In genomic region chr4:23888421-23889319, GRCh38 we compare ENCODE assay signal across 8 cellular contexts. TPM values are rescaled to one million over a fixed set of nuclear protein-coding genes. Genes with fewer than 3 reads are reported as not detected.
DNase-seq lines count a peak whose midpoint lies in the region; ATAC-seq and TF ChIP-seq lines count a peak whose summit lies in the region.

No MANE protein-coding gene starts in this region.

- H3K4me3 ChIP-seq in WERI-Rb-1 (ENCODE audit: low read depth, low read length) (peak overlapping the region; percentile 46), retinal pigment epithelial cell (ENCODE audit: low read length) (peak overlapping the region; percentile 86)

- DNase-seq in G401 (ENCODE audit: low spot score) (peak; percentile 66), WERI-Rb-1 (no peak), hepatic stellate cell (ENCODE audit: low spot score) (peak; percentile 26), retinal pigment epithelial cell (ENCODE audit: low read depth) (no peak), erythroblast (lab: John Stamatoyannopoulos, UW) (no peak), CD1c-positive myeloid dendritic cell (ENCODE audit: extremely low spot score) (no peak)

- ATAC-seq in GM19328 (IDR thresholded peaks at IDR 0.05; ENCODE audit: unreplicated experiment) (no peak), GM18502 (IDR thresholded peaks at IDR 0.05; ENCODE audit: poor library complexity, unreplicated experiment) (no peak)

- no peak for TF ChIP-seq POLR2A in erythroblast (IDR thresholded peaks at IDR 0.05; ENCODE audit: low read length)

- H3K9me3 ChIP-seq in WERI-Rb-1 (ENCODE audit: severe bottlenecking), result no peaks in the 10 kb centered on the region

- H3K27me3 ChIP-seq in WERI-Rb-1 (ENCODE audit: insufficient read depth, low read depth, severe bottlenecking), result no peaks in the 10 kb centered on the region

- TF ChIP-seq CTCF in WERI-Rb-1 (IDR thresholded peaks at IDR 0.05; ENCODE audit: low read depth, low read length) (no peak), retinal pigment epithelial cell (conservative IDR thresholded peaks at IDR 0.05; ENCODE audit: low read depth, low read length) (no peak)

- in situ Hi-C loops in G401 (cut with HindIII; ENCODE audit: low sequenced_read_pairs), result no loop called here

- no peaks in the 10 kb centered on the region for H3K36me3 ChIP-seq in WERI-Rb-1

- H3K27ac ChIP-seq in WERI-Rb-1, result no peak overlapping the region

RNA-seq across cellular contexts. Expression of gene PPARGC1A, which starts 1.2 kb away (rescaled TPM):
- not detected in 2 replicates for total RNA-seq in G401 (2014; rRNA removed; shearing (Covaris generic))

Comparison
In these comparisons a context has a peak if more than half of its experiments do, and no peak if none do; other contexts are left out.
1. DNase-seq: peak in G401 (single experiment) and hepatic stellate cell (single experiment); none in WERI-Rb-1 (single experiment), retinal pigment epithelial cell (single experiment), erythroblast (0 of 2) and CD1c-positive myeloid dendritic cell (single experiment).